In the genomic region with DNA sequence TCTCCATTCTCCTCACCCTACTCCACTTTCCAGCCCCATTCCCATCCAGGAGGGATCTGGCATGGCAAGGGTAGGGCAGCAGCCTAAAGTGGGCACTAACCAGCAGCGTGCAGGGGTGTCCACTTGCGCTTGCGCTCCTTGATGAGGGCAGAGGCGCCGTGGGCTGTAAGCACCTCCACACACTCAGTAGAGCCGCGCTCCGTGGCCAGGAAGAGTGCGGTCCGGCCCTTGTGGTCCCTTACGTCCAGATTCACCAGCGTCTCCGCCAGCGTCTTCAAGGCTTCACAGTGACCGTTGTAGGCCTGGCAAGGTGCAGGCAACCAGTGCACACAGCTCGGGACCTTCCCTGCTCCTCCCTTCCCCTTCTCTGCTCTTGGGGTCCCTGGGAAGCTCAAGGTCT, we compare ENCODE assay signal across 17 cellular contexts. TPM values are rescaled to one million over a fixed set of nuclear protein-coding genes. Genes with fewer than 3 reads are reported as not detected.
DNase-seq lines count a peak whose midpoint lies in the region; ATAC-seq, FAIRE-seq and TF ChIP-seq lines count a peak whose summit lies in the region.
"Had no signal": no experiment of that assay in that cellular context is flagged by ENCODE, and none has a peak within 500 bp of the region (broad histone marks: within the 10 kb centered on the region; RNA-seq: fewer than 3 reads in every experiment).

No MANE protein-coding gene starts in this region.

- H3K79me2 ChIP-seq in mammary epithelial cell (ENCODE audit: insufficient read depth, low read length) (peaks cover 6% of the 10 kb centered on the region), H9 (ENCODE audit: insufficient read depth, low read length) (no peaks in the 10 kb centered on the region), astrocyte (ENCODE audit: insufficient read depth, low read length) (peaks cover 14% of the 10 kb centered on the region)

- H3K9me3 ChIP-seq in mammary epithelial cell (replicated peaks; ENCODE audit: insufficient read depth, low read length) (no peaks in the 10 kb centered on the region), H9 (ENCODE audit: control insufficient read depth, low read depth, low read length) (no peaks in the 10 kb centered on the region), astrocyte (ENCODE audit: insufficient read depth, low read depth, low read length) (no peaks in the 10 kb centered on the region), neuronal stem cell (replicated peaks in 1 of 2; ENCODE audit: control insufficient read depth in 2 of 2, insufficient read depth in 1 of 2, low read depth in 1 of 2, low read length in 2 of 2) (peaks cover 0 to 2% of the 10 kb centered on the region in 2 donors)
- H3K9me3 ChIP-seq: A549, BLaER1 had no signal

- FAIRE-seq in astrocyte (lab: Jason Lieb, UNC) = no peak
- FAIRE-seq: A549 had no signal

- no peaks in the 10 kb centered on the region for H3K4me1 ChIP-seq in mammary epithelial cell (ENCODE audit: insufficient read depth, low read length)
- H3K4me1 ChIP-seq in H9 (ENCODE audit: insufficient read depth, low read length) = no peaks in the 10 kb centered on the region
- no peaks in the 10 kb centered on the region for H3K4me1 ChIP-seq in astrocyte (ENCODE audit: insufficient read depth, low read length)
- no peaks in the 10 kb centered on the region for H3K4me1 ChIP-seq in neuronal stem cell (ENCODE audit: control insufficient read depth in 2 of 2, insufficient read depth in 1 of 2, low read depth in 1 of 2, low read length in 2 of 2)
- H3K4me1 ChIP-seq: BLaER1 had no signal

- no peak overlapping the region for H2BK12ac ChIP-seq in H9 (ENCODE audit: insufficient read length, low read depth, low read length)
- H2BK12ac ChIP-seq in neuronal stem cell (ENCODE audit: low read length) = no peak overlapping the region

- intact Hi-C loops in mammary epithelial cell (cut with micrococcal nuclease) = no loop called here
- intact Hi-C loops in MCF 10A (cut with micrococcal nuclease) = no loop called here

- H3K36me3 Mint-ChIP-seq in MCF 10A (ENCODE audit: insufficient read depth, unreplicated experiment) (peaks cover 69% of the 10 kb centered on the region), H9 (ENCODE audit: insufficient read depth in 1 of 3, low read depth in 3 of 3) (peaks cover 50 to 87% (median 80%) of the 10 kb centered on the region in 3 experiments; a peak in 6 of 7 replicates), astrocyte (ENCODE audit: low read depth, unreplicated experiment) (peaks cover 25% of the 10 kb centered on the region)

- no peak overlapping the region for H3K4me3 Mint-ChIP-seq in MCF 10A (ENCODE audit: unreplicated experiment)
- H3K4me3 Mint-ChIP-seq in H9 = no peak overlapping the region
- H3K4me3 Mint-ChIP-seq in astrocyte (ENCODE audit: unreplicated experiment) = no peak overlapping the region
- H3K4me3 Mint-ChIP-seq: CD14-positive monocyte; CD4-positive, alpha-beta memory T cell had no signal

- H3K27me3 Mint-ChIP-seq in MCF 10A (ENCODE audit: insufficient read depth, unreplicated experiment) (no peaks in the 10 kb centered on the region), H9 (ENCODE audit: low read depth) (no peaks in the 10 kb centered on the region), astrocyte (ENCODE audit: low read depth, unreplicated experiment) (no peaks in the 10 kb centered on the region)
- H3K27me3 Mint-ChIP-seq: CD4-positive, alpha-beta memory T cell had no signal

- H2BK5ac ChIP-seq in H9 (ENCODE audit: insufficient read length, low read length) (no peak overlapping the region), neuronal stem cell (ENCODE audit: low read length) (no peak overlapping the region)

- H2BK120ac ChIP-seq in H9 (ENCODE audit: low read depth, low read length, poor library complexity, severe bottlenecking) (no peak overlapping the region), neuronal stem cell (ENCODE audit: low read depth, low read length) (no peak overlapping the region)

- H3K9me3 Mint-ChIP-seq in MCF 10A (ENCODE audit: unreplicated experiment) = no peaks in the 10 kb centered on the region
- H3K9me3 Mint-ChIP-seq in H9 = no peaks in the 10 kb centered on the region; a peak in 1 of 5 replicates
- no peaks in the 10 kb centered on the region for H3K9me3 Mint-ChIP-seq in astrocyte (ENCODE audit: unreplicated experiment)
- H3K9me3 Mint-ChIP-seq: CD14-positive monocyte; CD4-positive, alpha-beta memory T cell had no signal

- no peak overlapping the region for H3K9ac ChIP-seq in mammary epithelial cell (ENCODE audit: insufficient read depth, low read length)
- no peak overlapping the region for H3K9ac ChIP-seq in H9 (ENCODE audit: extremely low read depth, insufficient read length, low read length)
- no peak overlapping the region for H3K9ac ChIP-seq in astrocyte (ENCODE audit: low read length)
- H3K9ac ChIP-seq in neuronal stem cell (ENCODE audit: low read depth, low read length, poor library complexity) = peak overlapping the region; percentile 74
- H3K9ac ChIP-seq: BLaER1 had no signal

- H3K14ac ChIP-seq in H9 (ENCODE audit: insufficient read depth, low read length) (no peak overlapping the region), neuronal stem cell (ENCODE audit: low read length) (no peak overlapping the region)

- no peaks in the 10 kb centered on the region for H3K79me1 ChIP-seq in H9 (ENCODE audit: insufficient read depth, low read depth, low read length, poor library complexity, severe bottlenecking)
- no peaks in the 10 kb centered on the region for H3K79me1 ChIP-seq in neuronal stem cell (ENCODE audit: low read depth, low read length)

- H3K23me2 ChIP-seq in H9 (ENCODE audit: insufficient read length, low read depth, low read length, poor library complexity, severe bottlenecking) = no peaks in the 10 kb centered on the region

- no peak for ATAC-seq in GM21737 (IDR thresholded peaks at IDR 0.05; ENCODE audit: unreplicated experiment)
- ATAC-seq: A549 had no signal

- no peak overlapping the region for H3K4me3 ChIP-seq in mammary epithelial cell (replicated peaks in 1 of 3; ENCODE audit: insufficient read depth in 1 of 3, low read depth in 2 of 3, low read length in 3 of 3)
- no peak overlapping the region for H3K4me3 ChIP-seq in astrocyte (ENCODE audit: insufficient read depth, low read depth, low read length)
- peak overlapping the region in 1 of 2 donors; percentile 32 for H3K4me3 ChIP-seq in neuronal stem cell (ENCODE audit: low read length in 2 of 2)
- H3K4me3 ChIP-seq: A549, BLaER1 had no signal

- POLR2A ChIA-PET in MCF 10A (lab: Yijun Ruan, JAX) = interaction anchor here (0.6 kb wide), 1 partner anchor 10 kb away, joined by 3 read pairs; a partner anchor contains a TSS

- CTCF ChIA-PET in mammary epithelial cell (lab: Charles Lee; ENCODE audit: low non-redundant PET) (no interaction called here), MCF 10A (lab: Yijun Ruan, JAX) (interaction anchor here (0.5 to 1.7 kb wide), 4 partner anchors 10 to 381 kb away, joined by 3 to 5 read pairs (median 3); a partner anchor contains a TSS)

- H3K18ac ChIP-seq in H9 (ENCODE audit: insufficient read length, low read depth, low read length) (no peak overlapping the region), neuronal stem cell (ENCODE audit: low read length) (no peak overlapping the region)

- no peak overlapping the region for H4K5ac ChIP-seq in H9 (ENCODE audit: insufficient read length, low read depth, low read length)

- H2AFZ ChIP-seq in mammary epithelial cell (ENCODE audit: low read depth, low read length) = no peak overlapping the region
- H2AFZ ChIP-seq in H9 (ENCODE audit: low read length) = no peak overlapping the region
- no peak overlapping the region for H2AFZ ChIP-seq in astrocyte (ENCODE audit: low read depth, low read length)
- H2AFZ ChIP-seq in neuronal stem cell (ENCODE audit: low read length) = no peak overlapping the region

- 100% methylated on average over 16 of the region's 16 CpGs for WGBS in mammary epithelial cell (ENCODE audit: low coverage, missing lambda C conversion rate)
- WGBS in H9 (ENCODE audit: extremely low coverage, insufficient read length, low lambda C conversion rate) = no CpG with 5 or more reads among the region's 16 CpGs
- WGBS in neuronal stem cell (ENCODE audit: extremely low coverage in 2 of 2, insufficient read length in 2 of 2, insufficient replicate concordance in 1 of 2), 2 donors = no CpG with 5 or more reads among the region's 16 CpGs

- H4K8ac ChIP-seq in H9 (replicated peaks; ENCODE audit: insufficient read length, low read depth, low read length) = no peak overlapping the region
- peak overlapping the region; percentile 17 for H4K8ac ChIP-seq in neuronal stem cell (ENCODE audit: low read depth, low read length)

- no peak for TF ChIP-seq CTCF in mammary epithelial cell (conservative IDR thresholded peaks at IDR 0.05 in 1 of 2, IDR thresholded peaks at IDR 0.05 in 1 of 2; ENCODE audit: extremely low read depth in 1 of 2, insufficient read depth in 1 of 2, low read depth in 1 of 2, low read length in 2 of 2)
- no peak for TF ChIP-seq CTCF in MCF 10A (IDR thresholded peaks at IDR 0.05; ENCODE audit: unreplicated experiment)
- no peak for TF ChIP-seq CTCF in H9 (conservative IDR thresholded peaks at IDR 0.05)
- no peak for TF ChIP-seq CTCF in astrocyte (IDR thresholded peaks at IDR 0.05; ENCODE audit: insufficient read depth, low read depth, low read length)

- H3K36me3 ChIP-seq in mammary epithelial cell (ENCODE audit: insufficient read depth, low read length) (peaks cover 37% of the 10 kb centered on the region), astrocyte (ENCODE audit: insufficient read depth, low read length) (peaks cover 57% of the 10 kb centered on the region), neuronal stem cell (replicated peaks in 1 of 2; ENCODE audit: control insufficient read depth in 2 of 2, insufficient read depth in 2 of 2, low read length in 2 of 2) (peaks cover 67 to 97% of the 10 kb centered on the region in 2 donors)

- no peak for DNase-seq in mammary epithelial cell
- no peak for DNase-seq in MCF 10A (ENCODE audit: unreplicated experiment)
- peak; percentile 27 for DNase-seq in H9
- no peak for DNase-seq in astrocyte (ENCODE audit: low read depth)
- DNase-seq in neuronal stem cell (ENCODE audit: low spot score) = no peak
- no peak for DNase-seq in NCI-H2107 treated with DMSO at 0.1 percent for 48 hours (lab: John Stamatoyannopoulos, UW; ENCODE audit: unreplicated experiment)
- DNase-seq: CD4-positive, alpha-beta memory T cell; DMS153; DMS79; GDM1; GOT3; H7 had no signal

- no peaks in the 10 kb centered on the region for H3K27me3 ChIP-seq in mammary epithelial cell (ENCODE audit: insufficient read depth, low read length)
- H3K27me3 ChIP-seq in H9 (ENCODE audit: insufficient read depth, low read length) = no peaks in the 10 kb centered on the region
- no peaks in the 10 kb centered on the region for H3K27me3 ChIP-seq in astrocyte (ENCODE audit: insufficient read depth, low read length)
- H3K27me3 ChIP-seq in neuronal stem cell (ENCODE audit: control insufficient read depth in 3 of 3, insufficient read depth in 3 of 3, low read depth in 1 of 3, low read length in 3 of 3) = no peaks in the 10 kb centered on the region
- H3K27me3 ChIP-seq: BLaER1 had no signal

- H4K91ac ChIP-seq in H9 (ENCODE audit: insufficient read length, low read depth, low read length) (no peak overlapping the region), neuronal stem cell (ENCODE audit: low read depth, low read length, poor library complexity) (no peak overlapping the region)

- H2BK15ac ChIP-seq in H9 (ENCODE audit: low read depth, low read length) (no peak overlapping the region), neuronal stem cell (ENCODE audit: low read length) (no peak overlapping the region)

- H4K20me1 ChIP-seq in mammary epithelial cell (ENCODE audit: insufficient read depth, low read length) (no peaks in the 10 kb centered on the region), H9 (ENCODE audit: control insufficient read depth, insufficient read depth, insufficient read length) (peaks cover 2% of the 10 kb centered on the region), astrocyte (ENCODE audit: insufficient read depth, low read length) (peaks cover 60% of the 10 kb centered on the region)

- H3K4ac ChIP-seq in H9 (ENCODE audit: low read depth, low read length) (no peak overlapping the region), neuronal stem cell (ENCODE audit: low read length) (no peak overlapping the region)

- H3K27ac Mint-ChIP-seq in MCF 10A (ENCODE audit: low read depth, unreplicated experiment) (no peak overlapping the region), H9 (no peak overlapping the region), astrocyte (ENCODE audit: unreplicated experiment) (peak overlapping the region; percentile 47)
- H3K27ac Mint-ChIP-seq: CD4-positive, alpha-beta memory T cell had no signal

- H3K27ac ChIP-seq in mammary epithelial cell (ENCODE audit: insufficient read depth, low read depth, low read length) = no peak overlapping the region
- no peak overlapping the region for H3K27ac ChIP-seq in H9 (ENCODE audit: insufficient read length, low read depth, low read length)
- no peak overlapping the region for H3K27ac ChIP-seq in astrocyte (ENCODE audit: low read depth, low read length)
- H3K27ac ChIP-seq in neuronal stem cell (replicated peaks; ENCODE audit: low read length) = no peak overlapping the region
- H3K27ac ChIP-seq: 22Rv1, A549, BLaER1 had no signal

- in situ Hi-C loops in mammary epithelial cell (cut with MboI; ENCODE audit: low sequenced_read_pairs in 2 of 2) = no loop called here

- H2AK5ac ChIP-seq in H9 (ENCODE audit: insufficient read length, low read length) (no peak overlapping the region), neuronal stem cell (ENCODE audit: low read depth, low read length) (no peak overlapping the region)

- dilution Hi-C loops in mammary epithelial cell (cut with HindIII; ENCODE audit: low sequenced_read_pairs) = no loop called here

- H3K4me1 Mint-ChIP-seq in MCF 10A (ENCODE audit: insufficient read depth, unreplicated experiment) = no peaks in the 10 kb centered on the region
- no peaks in the 10 kb centered on the region for H3K4me1 Mint-ChIP-seq in H9
- H3K4me1 Mint-ChIP-seq in astrocyte (ENCODE audit: low read depth, unreplicated experiment) = peaks cover 16% of the 10 kb centered on the region
- H3K4me1 Mint-ChIP-seq: CD14-positive monocyte; CD4-positive, alpha-beta memory T cell had no signal

- no peak overlapping the region for H3T11ph ChIP-seq in H9 (ENCODE audit: low read length)

- no peak overlapping the region for H2BK20ac ChIP-seq in H9 (ENCODE audit: low read depth, low read length, poor library complexity, severe bottlenecking)

- H3K56ac ChIP-seq in H9 (ENCODE audit: insufficient read length, low read depth, low read length) = no peak overlapping the region

- H3K23ac ChIP-seq in H9 (ENCODE audit: insufficient read length, low read depth, low read length) (no peak overlapping the region), neuronal stem cell (ENCODE audit: low read depth, low read length, poor library complexity) (peak overlapping the region; percentile 32)

- H3K4me2 ChIP-seq in mammary epithelial cell (ENCODE audit: insufficient read depth, low read depth, low read length) = no peak overlapping the region
- H3K4me2 ChIP-seq in H9 (ENCODE audit: insufficient read depth, insufficient read length, low read length) = no peak overlapping the region
- no peak overlapping the region for H3K4me2 ChIP-seq in astrocyte (ENCODE audit: low read length)
- no peak overlapping the region for H3K4me2 ChIP-seq in neuronal stem cell (ENCODE audit: insufficient read depth, low read length, poor library complexity, severe bottlenecking)
- H3K4me2 ChIP-seq: A549, BLaER1 had no signal

- BruUV-seq in mammary epithelial cell (replicated peaks; lab: Mats Ljungman, UMichigan) (TSS peak; percentile 8), MCF 10A (replicated peaks; lab: Mats Ljungman, UMichigan) (no TSS peak)

RNA-seq across cellular contexts. Expression of a gene that starts 10.3 kb away (rescaled TPM):
- total RNA-seq in mammary epithelial cell = 10 to 100 TPM; 22.8 to 45.2 TPM
- 18.0 TPM for polyA plus RNA-seq in mammary epithelial cell
- polyA minus RNA-seq in mammary epithelial cell = 141 TPM
- 46.3 and 73.8 TPM in 2 replicates for total RNA-seq in MCF 10A (2022)
- total RNA-seq in H9 (2021) = 33.4 and 34.6 TPM in 2 replicates
- total RNA-seq in astrocyte = 98.4 and 105 TPM in 2 replicates
- polyA plus RNA-seq in neuronal stem cell (2013, experiment 1 of 2) = 17.4 TPM
- polyA plus RNA-seq in neuronal stem cell (2013, experiment 2 of 2) = 17.5 TPM

RNA-seq across cellular contexts. Expression of a gene that starts 18.1 kb away (rescaled TPM):
- under 1 TPM in 1 of 2 donors, not detected in 1; 0.45 TPM for total RNA-seq in mammary epithelial cell
- not detected for polyA plus RNA-seq in mammary epithelial cell
- not detected for polyA minus RNA-seq in mammary epithelial cell
- total RNA-seq in MCF 10A (2022) = not detected in 2 replicates
- total RNA-seq in H9 (2021) = 0.15 TPM in 1 of 2 replicates, not detected in the other
- 0.39 TPM in 1 of 2 replicates, not detected in the other for total RNA-seq in astrocyte
- 0.13 TPM for polyA plus RNA-seq in neuronal stem cell (2013, experiment 1 of 2)
- 0.22 TPM for polyA plus RNA-seq in neuronal stem cell (2013, experiment 2 of 2)
- total RNA-seq: H7 had no signal
- polyA plus RNA-seq: CD4-positive, alpha-beta memory T cell had no signal

RNA-seq across cellular contexts. Expression of a gene that starts 18.8 kb away (rescaled TPM):
- total RNA-seq in mammary epithelial cell (1 to 10 TPM; 3.7 to 4.2 TPM), MCF 10A (2022) (3.6 and 3.8 TPM in 2 replicates), H9 (2021) (24.8 and 26.1 TPM in 2 replicates), astrocyte (6.7 and 9.3 TPM in 2 replicates)
- 8.0 TPM for polyA plus RNA-seq in mammary epithelial cell
- polyA minus RNA-seq in mammary epithelial cell = not detected
- 22.7 TPM for polyA plus RNA-seq in neuronal stem cell (2013, experiment 1 of 2)
- 22.6 TPM for polyA plus RNA-seq in neuronal stem cell (2013, experiment 2 of 2)

RNA-seq across cellular contexts. Expression of a gene that starts 23.8 kb away (rescaled TPM):
- total RNA-seq in mammary epithelial cell = 10 to 100 TPM; 18.3 to 37.5 TPM
- polyA plus RNA-seq in mammary epithelial cell = 61.2 TPM
- polyA minus RNA-seq in mammary epithelial cell = 25.3 TPM
- total RNA-seq in MCF 10A (2022) = 53.3 and 56.2 TPM in 2 replicates
- 48.7 and 49.0 TPM in 2 replicates for total RNA-seq in H9 (2021)
- 29.1 and 29.9 TPM in 2 replicates for total RNA-seq in astrocyte
- 28.0 TPM for polyA plus RNA-seq in neuronal stem cell (2013, experiment 1 of 2)
- polyA plus RNA-seq in neuronal stem cell (2013, experiment 2 of 2) = 28.1 TPM

RNA-seq across cellular contexts. Expression of a gene that starts 26.2 kb away (rescaled TPM):
- total RNA-seq in mammary epithelial cell (100 to 1,000 TPM in 1 of 2 donors, 10 to 100 TPM in 1; 66.8 to 151 TPM), MCF 10A (2022) (92.1 and 108 TPM in 2 replicates), H9 (2021) (60.8 and 64.8 TPM in 2 replicates), astrocyte (85.8 and 85.9 TPM in 2 replicates)
- polyA plus RNA-seq in mammary epithelial cell = 51.7 TPM
- polyA minus RNA-seq in mammary epithelial cell = 115 TPM
- polyA plus RNA-seq in neuronal stem cell (2013, experiment 1 of 2) = 39.8 TPM
- 39.4 TPM for polyA plus RNA-seq in neuronal stem cell (2013, experiment 2 of 2)
